29 cellular contexts compared by ENCODE assay signal in genomic region chr9:104972242-104972866, GRCh38.
"Had no signal": no experiment of that assay in that cellular context is flagged by ENCODE, and none has a peak within 500 bp of the region (broad histone marks: within the 10 kb centered on the region; RNA-seq: fewer than 3 reads in every experiment).

No MANE protein-coding gene starts in this region.

- H3K27ac Mint-ChIP-seq: activated CD4-positive, alpha-beta T cell treated with anti-CD3 and anti-CD28 coated beads, Interleukin-2, amount 10 ng/mL, durations not matched to agents 24 days and 14 days; activated CD8-positive, alpha-beta T cell treated with anti-CD3 and anti-CD28 coated beads for 36 hours; activated naive CD4-positive, alpha-beta T cell treated with anti-CD3 and anti-CD28 coated beads, Interleukin-2, amount 50 U/mL, for 24 hours; activated naive CD8-positive, alpha-beta T cell treated with anti-CD3 and anti-CD28 coated beads, Interleukin-2, amount 10 ng/mL, durations not matched to agents 7 days and 5 days; activated T-cell treated with anti-CD3 and anti-CD28 coated beads, Interleukin-2, amount 50 U/mL, for 72 hours; activated T-helper 17 cell treated with anti-CD3 and anti-CD28 coated beads, Interleukin-2, amount 50 U/mL, for 72 hours; T-helper 1 cell treated with Interleukin-12 subunit alpha and Interleukin-12 subunit beta and Interleukin-4 antibody, amounts not matched to agents 30 μg/mL and 1 μg/mL, for 36 hours; T-helper 2 cell treated with Interferon-gamma antibody and Interleukin-4, amounts not matched to agents 5 μg/mL and 100 μg/mL, for 36 hours had no signal

- H3K36me3 ChIP-seq: ascending aorta, Peyer's patch, SJSA1 had no signal

- H3K9me3 ChIP-seq: ascending aorta, Peyer's patch, SJSA1, SK-N-SH had no signal

- H3K36me3 Mint-ChIP-seq: activated naive CD4-positive, alpha-beta T cell treated with anti-CD3 and anti-CD28 coated beads, Interleukin-2, amount 50 U/mL, for 24 hours; activated naive CD8-positive, alpha-beta T cell treated with anti-CD3 and anti-CD28 coated beads, Interleukin-2, amount 10 ng/mL, durations not matched to agents 7 days and 5 days had no signal

- H3K4me2 ChIP-seq: SK-N-SH had no signal

- H3K27me3 Mint-ChIP-seq: activated naive CD4-positive, alpha-beta T cell treated with anti-CD3 and anti-CD28 coated beads, Interleukin-2, amount 50 U/mL, for 24 hours had no signal

- H3K4me3 ChIP-seq: ascending aorta, K562, Peyer's patch, SJSA1 had no signal

- ATAC-seq: activated CD8-positive, alpha-beta T cell treated with anti-CD3 and anti-CD28 coated beads for 36 hours; activated T-cell treated with anti-CD3 and anti-CD28 coated beads, Interleukin-2, amount 50 U/mL, for 72 hours; activated T-helper 17 cell treated with anti-CD3 and anti-CD28 coated beads, Interleukin-2, amount 50 U/mL, for 72 hours; K562 had no signal

- H3K9me3 Mint-ChIP-seq: activated CD4-positive, alpha-beta T cell treated with anti-CD3 and anti-CD28 coated beads, Interleukin-2, amount 10 ng/mL, durations not matched to agents 24 days and 14 days; activated CD8-positive, alpha-beta T cell treated with anti-CD3 and anti-CD28 coated beads for 36 hours; activated naive CD4-positive, alpha-beta T cell treated with anti-CD3 and anti-CD28 coated beads, Interleukin-2, amount 50 U/mL, for 24 hours; activated naive CD8-positive, alpha-beta T cell treated with anti-CD3 and anti-CD28 coated beads, Interleukin-2, amount 10 ng/mL, durations not matched to agents 7 days and 5 days; activated T-cell treated with anti-CD3 and anti-CD28 coated beads, Interleukin-2, amount 50 U/mL, for 72 hours; activated T-helper 17 cell treated with anti-CD3 and anti-CD28 coated beads, Interleukin-2, amount 50 U/mL, for 72 hours; T-helper 1 cell treated with Interleukin-12 subunit alpha and Interleukin-12 subunit beta and Interleukin-4 antibody, amounts not matched to agents 30 μg/mL and 1 μg/mL, for 36 hours; T-helper 2 cell treated with Interferon-gamma antibody and Interleukin-4, amounts not matched to agents 5 μg/mL and 100 μg/mL, for 36 hours had no signal

- DNase-seq: activated CD4-positive, alpha-beta T cell treated with anti-CD3 and anti-CD28 coated beads, Interleukin-2, amount 10 ng/mL, durations not matched to agents 24 days and 14 days; activated CD4-positive, alpha-beta T cell treated with anti-CD3 and anti-CD28 coated beads, Interleukin-2, amount 50 U/mL, for 4 hours; activated CD8-positive, alpha-beta T cell treated with anti-CD3 and anti-CD28 coated beads for 36 hours; activated gamma-delta T cell; activated naive CD4-positive, alpha-beta T cell treated with Interleukin-2 at 50 U/mL for 16 hours; activated naive CD8-positive, alpha-beta T cell treated with anti-CD3 and anti-CD28 coated beads, Interleukin-2, amount 10 ng/mL, durations not matched to agents 7 days and 5 days; activated T-cell treated with anti-CD3 and anti-CD28 coated beads, Interleukin-2, amount 50 U/mL, for 1 hour; activated T-cell treated with anti-CD3 and anti-CD28 coated beads, Interleukin-2, amount 50 U/mL, for 72 hours; amygdala; NCI-H1092 treated with DMSO at 0.1 percent for 48 hours; NCI-H1417; NCI-H146; NCI-H187; NCI-H2029 treated with DMSO at 0.1 percent for 48 hours; NCI-H2171 treated with DMSO at 0.1 percent for 48 hours; NCI-H2227 treated with DMSO at 0.1 percent for 48 hours; NCI-H446 treated with DMSO at 0.1 percent for 48 hours; NCI-H524; Peyer's patch; RPMI8226; SHP77 treated with DMSO at 0.1 percent for 48 hours; SK-N-SH had no signal

- H3K27me3 ChIP-seq: ascending aorta, Peyer's patch, SJSA1 had no signal

- H3K27ac ChIP-seq: ascending aorta, Peyer's patch, SJSA1 had no signal

- H3K4me3 Mint-ChIP-seq: activated CD4-positive, alpha-beta T cell treated with anti-CD3 and anti-CD28 coated beads, Interleukin-2, amount 10 ng/mL, durations not matched to agents 24 days and 14 days; activated CD8-positive, alpha-beta T cell treated with anti-CD3 and anti-CD28 coated beads for 36 hours; activated naive CD4-positive, alpha-beta T cell treated with anti-CD3 and anti-CD28 coated beads, Interleukin-2, amount 50 U/mL, for 24 hours; activated naive CD8-positive, alpha-beta T cell treated with anti-CD3 and anti-CD28 coated beads, Interleukin-2, amount 10 ng/mL, durations not matched to agents 7 days and 5 days; activated T-cell treated with anti-CD3 and anti-CD28 coated beads, Interleukin-2, amount 50 U/mL, for 72 hours; activated T-helper 17 cell treated with anti-CD3 and anti-CD28 coated beads, Interleukin-2, amount 50 U/mL, for 72 hours; T-helper 1 cell treated with Interleukin-12 subunit alpha and Interleukin-12 subunit beta and Interleukin-4 antibody, amounts not matched to agents 30 μg/mL and 1 μg/mL, for 36 hours; T-helper 2 cell treated with Interferon-gamma antibody and Interleukin-4, amounts not matched to agents 5 μg/mL and 100 μg/mL, for 36 hours had no signal

- H3K9me2 ChIP-seq: SK-N-SH had no signal
